In genomic region chr11:125929445-125930075, GRCh38 we compare ENCODE assay signal across 1 cellular context.
TF ChIP-seq lines count a peak whose summit lies in the region.

No MANE protein-coding gene starts in this region.

TF ChIP-seq in H1, 55 proteins besides CTCF, POLR2A, EP300 and RAD21 (continued from another document):
- TF ChIP-seq EZH2 (IDR thresholded peaks at IDR 0.05; ENCODE audit: low read depth, low read length, severe bottlenecking), result no peak
